20 cellular contexts compared by ENCODE assay signal in genomic region chr19:1756705-1757445, GRCh38. TPM values are rescaled to one million over a fixed set of nuclear protein-coding genes. Genes with fewer than 3 reads are reported as not detected.
DNase-seq lines count a peak whose midpoint lies in the region; ATAC-seq and TF ChIP-seq lines count a peak whose summit lies in the region.
"Had no signal": no experiment of that assay in that cellular context is flagged by ENCODE, and none has a peak within 500 bp of the region (broad histone marks: within the 10 kb centered on the region; RNA-seq: fewer than 3 reads in every experiment).

No MANE protein-coding gene starts in this region.

- DNase-seq in activated CD4-positive, alpha-beta T cell treated with anti-CD3 and anti-CD28 coated beads, Interleukin-2, amount 10 ng/mL, durations not matched to agents 24 days and 14 days = peak; percentile 64
- no peak for DNase-seq in activated CD4-positive, alpha-beta T cell treated with anti-CD3 and anti-CD28 coated beads, Interleukin-2, amount 50 U/mL, for 48 hours
- peak; percentile 52 for DNase-seq in GM13977 (ENCODE audit: low spot score)
- no peak for DNase-seq in activated T-helper 1 cell treated with anti-CD3 and anti-CD28 coated beads, Interleukin-12 subunit alpha, Interleukin-12 subunit beta, Interleukin-2, Interleukin-4 antibody, amounts not matched to agents 30 ng/mL and 10 ng/mL and 1 ng/mL, durations not matched to agents 14 hours and 24 hours and 36 hours (ENCODE audit: low spot score)
- DNase-seq in naive B cell = no peak
- no peak for DNase-seq in pons (ENCODE audit: low spot score)
- DNase-seq in occipital lobe (lab: John Stamatoyannopoulos, UW) = no peak
- DNase-seq: activated T-cell treated with anti-CD3 and anti-CD28 coated beads, Interleukin-2, amount 50 U/mL, for 1 hour; EL; gastrocnemius medialis; GOT3; MV-4-11; NCI-H2081; SHP77 treated with DMSO at 0.1 percent for 48 hours; stimulated activated naive CD8-positive, alpha-beta T cell treated with anti-CD3 and anti-CD28 coated beads, Interleukin-15, amount 100 ng/mL, for 72 hours; trophoblast cell had no signal

- no peak overlapping the region for H3K27ac Mint-ChIP-seq in activated CD4-positive, alpha-beta T cell treated with anti-CD3 and anti-CD28 coated beads, Interleukin-2, amount 10 ng/mL, durations not matched to agents 24 days and 14 days
- peak overlapping the region; percentile 70 for H3K27ac Mint-ChIP-seq in activated T-helper 1 cell treated with anti-CD3 and anti-CD28 coated beads, Interleukin-12 subunit alpha, Interleukin-12 subunit beta, Interleukin-2, Interleukin-4 antibody, amounts not matched to agents 30 ng/mL and 10 ng/mL and 1 ng/mL, durations not matched to agents 14 hours and 24 hours and 36 hours
- H3K27ac Mint-ChIP-seq in naive B cell = peak overlapping the region in 3 of 6 donors; percentile 78 to 96 (median 89)

- ATAC-seq in naive B cell (ENCODE audit: low read depth in 2 of 2) = no peak
- ATAC-seq in GM19351 (IDR thresholded peaks at IDR 0.05; ENCODE audit: unreplicated experiment) = no peak
- ATAC-seq: gastrocnemius medialis; left lung; sciatic nerve; stimulated activated naive CD8-positive, alpha-beta T cell treated with anti-CD3 and anti-CD28 coated beads, Interleukin-15, amount 100 ng/mL, for 72 hours had no signal

- in situ Hi-C loops in GM13977 (cut with MboI; ENCODE audit: low pct_unique_long_range_greater_than_20kb, low sequenced_read_pairs, unreplicated experiment) = no loop called here

- H3K4me3 Mint-ChIP-seq in activated CD4-positive, alpha-beta T cell treated with anti-CD3 and anti-CD28 coated beads, Interleukin-2, amount 10 ng/mL, durations not matched to agents 24 days and 14 days = peak overlapping the region; percentile 41
- H3K4me3 Mint-ChIP-seq in activated T-helper 1 cell treated with anti-CD3 and anti-CD28 coated beads, Interleukin-12 subunit alpha, Interleukin-12 subunit beta, Interleukin-2, Interleukin-4 antibody, amounts not matched to agents 30 ng/mL and 10 ng/mL and 1 ng/mL, durations not matched to agents 14 hours and 24 hours and 36 hours = no peak overlapping the region
- peak overlapping the region; percentile 37 to 88 (median 64) for H3K4me3 Mint-ChIP-seq in naive B cell

- no peak for TF ChIP-seq CTCF in GM13977 (IDR thresholded peaks at IDR 0.05; ENCODE audit: extremely low read depth, insufficient read depth, missing control alignments)

- peaks cover 2% of the 10 kb centered on the region for H3K4me1 Mint-ChIP-seq in activated CD4-positive, alpha-beta T cell treated with anti-CD3 and anti-CD28 coated beads, Interleukin-2, amount 10 ng/mL, durations not matched to agents 24 days and 14 days
- H3K4me1 Mint-ChIP-seq in activated T-helper 1 cell treated with anti-CD3 and anti-CD28 coated beads, Interleukin-12 subunit alpha, Interleukin-12 subunit beta, Interleukin-2, Interleukin-4 antibody, amounts not matched to agents 30 ng/mL and 10 ng/mL and 1 ng/mL, durations not matched to agents 14 hours and 24 hours and 36 hours (ENCODE audit: low read depth) = no peaks in the 10 kb centered on the region
- peaks cover 23 to 31% (median 27%) of the 10 kb centered on the region in 3 donors for H3K4me1 Mint-ChIP-seq in naive B cell

- peaks cover 60% of the 10 kb centered on the region for H3K27me3 Mint-ChIP-seq in activated CD4-positive, alpha-beta T cell treated with anti-CD3 and anti-CD28 coated beads, Interleukin-2, amount 10 ng/mL, durations not matched to agents 24 days and 14 days
- H3K27me3 Mint-ChIP-seq in activated T-helper 1 cell treated with anti-CD3 and anti-CD28 coated beads, Interleukin-12 subunit alpha, Interleukin-12 subunit beta, Interleukin-2, Interleukin-4 antibody, amounts not matched to agents 30 ng/mL and 10 ng/mL and 1 ng/mL, durations not matched to agents 14 hours and 24 hours and 36 hours (ENCODE audit: insufficient read depth) = peaks cover 64% of the 10 kb centered on the region
- H3K27me3 Mint-ChIP-seq in naive B cell = peaks cover 20 to 75% (median 63%) of the 10 kb centered on the region in 3 donors

- intact Hi-C loops in activated CD4-positive, alpha-beta T cell treated with anti-CD3 and anti-CD28 coated beads, Interleukin-2, amount 10 ng/mL, durations not matched to agents 24 days and 14 days (cut with micrococcal nuclease) = loop anchor here (5.0 kb wide), 1 partner anchor 290 kb away; no protein-coding TSS in a partner anchor
- intact Hi-C loops in activated T-helper 1 cell treated with anti-CD3 and anti-CD28 coated beads, Interleukin-12 subunit alpha, Interleukin-12 subunit beta, Interleukin-2, Interleukin-4 antibody, amounts not matched to agents 30 ng/mL and 10 ng/mL and 1 ng/mL, durations not matched to agents 14 hours and 24 hours and 36 hours (cut with micrococcal nuclease) = no loop called here

- no peaks in the 10 kb centered on the region for H3K9me3 Mint-ChIP-seq in activated CD4-positive, alpha-beta T cell treated with anti-CD3 and anti-CD28 coated beads, Interleukin-2, amount 10 ng/mL, durations not matched to agents 24 days and 14 days
- H3K9me3 Mint-ChIP-seq in activated T-helper 1 cell treated with anti-CD3 and anti-CD28 coated beads, Interleukin-12 subunit alpha, Interleukin-12 subunit beta, Interleukin-2, Interleukin-4 antibody, amounts not matched to agents 30 ng/mL and 10 ng/mL and 1 ng/mL, durations not matched to agents 14 hours and 24 hours and 36 hours = no peaks in the 10 kb centered on the region
- H3K9me3 Mint-ChIP-seq in naive B cell = peaks cover 0 to 2% (median 0%) of the 10 kb centered on the region in 7 donors
- H3K9me3 Mint-ChIP-seq: stimulated activated naive CD8-positive, alpha-beta T cell treated with anti-CD3 and anti-CD28 coated beads, Interleukin-15, amount 100 ng/mL, for 72 hours had no signal

- H3K36me3 Mint-ChIP-seq in activated CD4-positive, alpha-beta T cell treated with anti-CD3 and anti-CD28 coated beads, Interleukin-2, amount 10 ng/mL, durations not matched to agents 24 days and 14 days (ENCODE audit: low read depth) = peaks cover 4% of the 10 kb centered on the region
- H3K36me3 Mint-ChIP-seq in activated T-helper 1 cell treated with anti-CD3 and anti-CD28 coated beads, Interleukin-12 subunit alpha, Interleukin-12 subunit beta, Interleukin-2, Interleukin-4 antibody, amounts not matched to agents 30 ng/mL and 10 ng/mL and 1 ng/mL, durations not matched to agents 14 hours and 24 hours and 36 hours (ENCODE audit: low read depth) = no peaks in the 10 kb centered on the region
- H3K36me3 Mint-ChIP-seq in naive B cell = peaks cover 0 to 8% of the 10 kb centered on the region in 2 donors

RNA-seq across cellular contexts. Expression of gene ONECUT3, which starts 3.6 kb away (rescaled TPM):
- not detected in 2 replicates for total RNA-seq in activated CD4-positive, alpha-beta T cell treated with anti-CD3 and anti-CD28 coated beads, Interleukin-2, amount 10 ng/mL, durations not matched to agents 24 days and 14 days
- total RNA-seq in activated T-helper 1 cell treated with anti-CD3 and anti-CD28 coated beads, Interleukin-12 subunit alpha, Interleukin-12 subunit beta, Interleukin-2, Interleukin-4 antibody, amounts not matched to agents 30 ng/mL and 10 ng/mL and 1 ng/mL, durations not matched to agents 14 hours and 24 hours and 36 hours = not detected in 2 replicates
- polyA plus RNA-seq in naive B cell (ENCODE audit: low read depth in 6 of 6) = not detected
- not detected for total RNA-seq in occipital lobe
- total RNA-seq: gastrocnemius medialis, left lung, osteoblast, sciatic nerve had no signal

RNA-seq across cellular contexts. Expression of gene ATP8B3, which starts 55.2 kb away (rescaled TPM):
- total RNA-seq in activated CD4-positive, alpha-beta T cell treated with anti-CD3 and anti-CD28 coated beads, Interleukin-2, amount 10 ng/mL, durations not matched to agents 24 days and 14 days = 3.6 and 4.2 TPM in 2 replicates
- total RNA-seq in activated T-helper 1 cell treated with anti-CD3 and anti-CD28 coated beads, Interleukin-12 subunit alpha, Interleukin-12 subunit beta, Interleukin-2, Interleukin-4 antibody, amounts not matched to agents 30 ng/mL and 10 ng/mL and 1 ng/mL, durations not matched to agents 14 hours and 24 hours and 36 hours = 4.1 and 5.0 TPM in 2 replicates
- polyA plus RNA-seq in naive B cell (ENCODE audit: low read depth in 6 of 6) = under 1 TPM in 1 of 6 donors, not detected in 5; 0.09 TPM
- under 0.01 TPM for total RNA-seq in occipital lobe

Comparison
In these comparisons a context has a peak if more than half of its experiments do, and no peak if none do; other contexts are left out.
1. DNase-seq: peak in activated CD4-positive, alpha-beta T cell treated with anti-CD3 and anti-CD28 coated beads, Interleukin-2, amount 10 ng/mL, durations not matched to agents 24 days and 14 days (single experiment) and GM13977 (single experiment); none in activated CD4-positive, alpha-beta T cell treated with anti-CD3 and anti-CD28 coated beads, Interleukin-2, amount 50 U/mL, for 48 hours (0 of 2), activated T-helper 1 cell treated with anti-CD3 and anti-CD28 coated beads, Interleukin-12 subunit alpha, Interleukin-12 subunit beta, Interleukin-2, Interleukin-4 antibody, amounts not matched to agents 30 ng/mL and 10 ng/mL and 1 ng/mL, durations not matched to agents 14 hours and 24 hours and 36 hours (single experiment), naive B cell (single experiment), pons (single experiment) and occipital lobe (single experiment).